In genomic region chr17:57257911-57258885, GRCh38 we compare ENCODE assay signal across 1 cellular context.
TF ChIP-seq lines count a peak whose summit lies in the region.

No MANE protein-coding gene starts in this region.

TF ChIP-seq in HepG2, 621 proteins besides CTCF, POLR2A, EP300 and RAD21 (continued from another document and continues in another):
- TF ChIP-seq ATF2 (CRISPR knock-in tag; IDR thresholded peaks at IDR 0.05) (no peak), HNRNPL (IDR thresholded peaks at IDR 0.05; ENCODE audit: low read depth, low read length) (no peak), RBAK (CRISPR knock-in tag; IDR thresholded peaks at IDR 0.05) (no peak), ZNF207 (IDR thresholded peaks at IDR 0.05; ENCODE audit: borderline replicate concordance) (no peak), NCOA1 (CRISPR knock-in tag; IDR thresholded peaks at IDR 0.05) (no peak), ARHGAP35 (CRISPR knock-in tag; IDR thresholded peaks at IDR 0.05; ENCODE audit: borderline replicate concordance) (no peak), HDAC6 (IDR thresholded peaks at IDR 0.05; ENCODE audit: low read depth, low read length) (no peak), U2AF2 (IDR thresholded peaks at IDR 0.05; ENCODE audit: low read depth, low read length) (no peak), ZNF414 (CRISPR knock-in tag; IDR thresholded peaks at IDR 0.05) (no peak), KLF11 (CRISPR knock-in tag; IDR thresholded peaks at IDR 0.05) (no peak), HNF1A (IDR thresholded peaks at IDR 0.05; ENCODE audit: low read depth) (no peak), HNF1A (CRISPR knock-in tag; IDR thresholded peaks at IDR 0.05; ENCODE audit: borderline replicate concordance) (no peak), SP4 (CRISPR knock-in tag; IDR thresholded peaks at IDR 0.05) (no peak), ZNF550 (CRISPR knock-in tag; IDR thresholded peaks at IDR 0.05; ENCODE audit: borderline replicate concordance) (no peak), ADNP (CRISPR knock-in tag; IDR thresholded peaks at IDR 0.05) (no peak), ZBTB20 (CRISPR knock-in tag; IDR thresholded peaks at IDR 0.05; ENCODE audit: borderline replicate concordance, low read depth) (no peak), ZMAT3 (CRISPR knock-in tag; conservative IDR thresholded peaks at IDR 0.05) (no peak; the same call in 1 of the 2 replicates), HNRNPUL1 (IDR thresholded peaks at IDR 0.05; ENCODE audit: low read depth, low read length) (no peak), ZIK1 (CRISPR knock-in tag; IDR thresholded peaks at IDR 0.05; ENCODE audit: borderline replicate concordance, low read depth) (no peak; the same call in 1 of the 2 replicates), MAZ (IDR thresholded peaks at IDR 0.05; ENCODE audit: borderline replicate concordance, low read depth, low read length) (no peak), MAZ (CRISPR knock-in tag; IDR thresholded peaks at IDR 0.05; ENCODE audit: low read depth) (no peak), ZSCAN30 (CRISPR knock-in tag; IDR thresholded peaks at IDR 0.05) (no peak), ZNF761 (CRISPR knock-in tag; conservative IDR thresholded peaks at IDR 0.05) (0 out of 2 replicates have a peak, but pooled peaks have one; percentile 35), MED8 (CRISPR knock-in tag; IDR thresholded peaks at IDR 0.05; ENCODE audit: insufficient replicate concordance) (no peak), ZNF335 (CRISPR knock-in tag; IDR thresholded peaks at IDR 0.05) (no peak), JUNB (CRISPR knock-in tag; IDR thresholded peaks at IDR 0.05; ENCODE audit: borderline replicate concordance) (no peak), PITX1 (CRISPR knock-in tag; IDR thresholded peaks at IDR 0.05) (no peak), ZBTB33 (CRISPR knock-in tag; IDR thresholded peaks at IDR 0.05) (0 out of 2 replicates have a peak, but pooled peaks have one; percentile 37), ZNF143 (CRISPR knock-in tag; IDR thresholded peaks at IDR 0.05) (no peak), FOSL2 (CRISPR knock-in tag; IDR thresholded peaks at IDR 0.05) (0 out of 2 replicates have a peak, but pooled peaks have one; percentile 6), SOX13 (IDR thresholded peaks at IDR 0.05) (no peak), SOX13 (CRISPR knock-in tag; conservative IDR thresholded peaks at IDR 0.05 in 1 of 2, IDR thresholded peaks at IDR 0.05 in 1 of 2) (peak in 1 of 2 experiments; percentile 52; a peak in 1 of 4 replicates), NFYC (CRISPR knock-in tag; IDR thresholded peaks at IDR 0.05) (no peak)
- TF ChIP-seq, protein P1, sequence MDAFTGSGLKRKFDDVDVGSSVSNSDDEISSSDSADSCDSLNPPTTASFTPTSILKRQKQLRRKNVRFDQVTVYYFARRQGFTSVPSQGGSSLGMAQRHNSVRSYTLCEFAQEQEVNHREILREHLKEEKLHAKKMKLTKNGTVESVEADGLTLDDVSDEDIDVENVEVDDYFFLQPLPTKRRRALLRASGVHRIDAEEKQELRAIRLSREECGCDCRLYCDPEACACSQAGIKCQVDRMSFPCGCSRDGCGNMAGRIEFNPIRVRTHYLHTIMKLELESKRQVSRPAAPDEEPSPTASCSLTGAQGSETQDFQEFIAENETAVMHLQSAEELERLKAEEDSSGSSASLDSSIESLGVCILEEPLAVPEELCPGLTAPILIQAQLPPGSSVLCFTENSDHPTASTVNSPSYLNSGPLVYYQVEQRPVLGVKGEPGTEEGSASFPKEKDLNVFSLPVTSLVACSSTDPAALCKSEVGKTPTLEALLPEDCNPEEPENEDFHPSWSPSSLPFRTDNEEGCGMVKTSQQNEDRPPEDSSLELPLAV (CRISPR knock-in tag; conservative IDR thresholded peaks at IDR 0.05; ENCODE audit: low read depth): no peak
- TF ChIP-seq, protein P2, sequence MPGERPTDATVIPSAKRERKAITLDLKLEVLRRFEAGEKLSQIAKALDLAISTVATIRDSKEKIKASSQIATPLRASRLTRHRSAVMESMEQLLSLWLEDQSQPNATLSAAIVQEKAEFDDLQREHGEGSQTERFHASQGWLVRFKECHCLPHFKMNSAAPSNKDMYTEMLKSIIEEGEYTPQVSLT (CRISPR knock-in tag; IDR thresholded peaks at IDR 0.05; ENCODE audit: borderline replicate concordance, low read depth): no peak
- TF ChIP-seq, protein P3, sequence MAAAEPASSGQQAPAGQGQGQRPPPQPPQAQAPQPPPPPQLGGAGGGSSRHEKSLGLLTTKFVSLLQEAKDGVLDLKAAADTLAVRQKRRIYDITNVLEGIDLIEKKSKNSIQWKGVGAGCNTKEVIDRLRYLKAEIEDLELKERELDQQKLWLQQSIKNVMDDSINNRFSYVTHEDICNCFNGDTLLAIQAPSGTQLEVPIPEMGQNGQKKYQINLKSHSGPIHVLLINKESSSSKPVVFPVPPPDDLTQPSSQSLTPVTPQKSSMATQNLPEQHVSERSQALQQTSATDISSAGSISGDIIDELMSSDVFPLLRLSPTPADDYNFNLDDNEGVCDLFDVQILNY (CRISPR knock-in tag; conservative IDR thresholded peaks at IDR 0.05): no peak
- TF ChIP-seq, protein P4, sequence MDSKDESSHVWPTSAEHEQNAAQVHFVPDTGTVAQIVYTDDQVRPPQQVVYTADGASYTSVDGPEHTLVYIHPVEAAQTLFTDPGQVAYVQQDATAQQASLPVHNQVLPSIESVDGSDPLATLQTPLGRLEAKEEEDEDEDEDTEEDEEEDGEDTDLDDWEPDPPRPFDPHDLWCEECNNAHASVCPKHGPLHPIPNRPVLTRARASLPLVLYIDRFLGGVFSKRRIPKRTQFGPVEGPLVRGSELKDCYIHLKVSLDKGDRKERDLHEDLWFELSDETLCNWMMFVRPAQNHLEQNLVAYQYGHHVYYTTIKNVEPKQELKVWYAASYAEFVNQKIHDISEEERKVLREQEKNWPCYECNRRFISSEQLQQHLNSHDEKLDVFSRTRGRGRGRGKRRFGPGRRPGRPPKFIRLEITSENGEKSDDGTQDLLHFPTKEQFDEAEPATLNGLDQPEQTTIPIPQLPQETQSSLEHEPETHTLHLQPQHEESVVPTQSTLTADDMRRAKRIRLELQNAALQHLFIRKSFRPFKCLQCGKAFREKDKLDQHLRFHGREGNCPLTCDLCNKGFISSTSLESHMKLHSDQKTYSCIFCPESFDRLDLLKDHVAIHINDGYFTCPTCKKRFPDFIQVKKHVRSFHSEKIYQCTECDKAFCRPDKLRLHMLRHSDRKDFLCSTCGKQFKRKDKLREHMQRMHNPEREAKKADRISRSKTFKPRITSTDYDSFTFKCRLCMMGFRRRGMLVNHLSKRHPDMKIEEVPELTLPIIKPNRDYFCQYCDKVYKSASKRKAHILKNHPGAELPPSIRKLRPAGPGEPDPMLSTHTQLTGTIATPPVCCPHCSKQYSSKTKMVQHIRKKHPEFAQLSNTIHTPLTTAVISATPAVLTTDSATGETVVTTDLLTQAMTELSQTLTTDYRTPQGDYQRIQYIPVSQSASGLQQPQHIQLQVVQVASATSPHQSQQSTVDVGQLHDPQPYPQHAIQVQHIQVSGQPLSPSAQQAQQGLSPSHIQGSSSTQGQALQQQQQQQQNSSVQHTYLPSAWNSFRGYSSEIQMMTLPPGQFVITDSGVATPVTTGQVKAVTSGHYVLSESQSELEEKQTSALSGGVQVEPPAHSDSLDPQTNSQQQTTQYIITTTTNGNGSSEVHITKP (CRISPR knock-in tag; IDR thresholded peaks at IDR 0.05; ENCODE audit: low read depth): no peak
- TF ChIP-seq, protein P5, sequence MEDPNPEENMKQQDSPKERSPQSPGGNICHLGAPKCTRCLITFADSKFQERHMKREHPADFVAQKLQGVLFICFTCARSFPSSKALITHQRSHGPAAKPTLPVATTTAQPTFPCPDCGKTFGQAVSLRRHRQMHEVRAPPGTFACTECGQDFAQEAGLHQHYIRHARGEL (CRISPR knock-in tag; IDR thresholded peaks at IDR 0.05): 0 out of 2 replicates have a peak, but pooled peaks have one; percentile 19
- TF ChIP-seq, protein P6, sequence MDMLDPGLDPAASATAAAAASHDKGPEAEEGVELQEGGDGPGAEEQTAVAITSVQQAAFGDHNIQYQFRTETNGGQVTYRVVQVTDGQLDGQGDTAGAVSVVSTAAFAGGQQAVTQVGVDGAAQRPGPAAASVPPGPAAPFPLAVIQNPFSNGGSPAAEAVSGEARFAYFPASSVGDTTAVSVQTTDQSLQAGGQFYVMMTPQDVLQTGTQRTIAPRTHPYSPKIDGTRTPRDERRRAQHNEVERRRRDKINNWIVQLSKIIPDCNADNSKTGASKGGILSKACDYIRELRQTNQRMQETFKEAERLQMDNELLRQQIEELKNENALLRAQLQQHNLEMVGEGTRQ (IDR thresholded peaks at IDR 0.05; ENCODE audit: low read depth, low read length): no peak
- TF ChIP-seq, protein P6 (CRISPR knock-in tag; IDR thresholded peaks at IDR 0.05; ENCODE audit: borderline replicate concordance): no peak
- TF ChIP-seq, protein P7, sequence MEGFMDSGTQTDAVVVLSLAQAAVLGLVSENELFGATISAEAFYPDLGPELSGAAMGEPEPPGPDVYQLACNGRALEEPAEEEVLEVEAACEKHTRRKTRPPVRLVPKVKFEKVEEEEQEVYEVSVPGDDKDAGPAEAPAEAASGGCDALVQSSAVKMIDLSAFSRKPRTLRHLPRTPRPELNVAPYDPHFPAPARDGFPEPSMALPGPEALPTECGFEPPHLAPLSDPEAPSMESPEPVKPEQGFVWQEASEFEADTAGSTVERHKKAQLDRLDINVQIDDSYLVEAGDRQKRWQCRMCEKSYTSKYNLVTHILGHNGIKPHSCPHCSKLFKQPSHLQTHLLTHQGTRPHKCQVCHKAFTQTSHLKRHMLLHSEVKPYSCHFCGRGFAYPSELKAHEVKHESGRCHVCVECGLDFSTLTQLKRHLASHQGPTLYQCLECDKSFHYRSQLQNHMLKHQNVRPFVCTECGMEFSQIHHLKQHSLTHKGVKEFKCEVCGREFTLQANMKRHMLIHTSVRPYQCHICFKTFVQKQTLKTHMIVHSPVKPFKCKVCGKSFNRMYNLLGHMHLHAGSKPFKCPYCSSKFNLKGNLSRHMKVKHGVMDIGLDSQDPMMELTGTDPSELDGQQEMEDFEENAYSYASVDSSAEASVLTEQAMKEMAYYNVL (CRISPR knock-in tag; IDR thresholded peaks at IDR 0.05; ENCODE audit: borderline replicate concordance): no peak
